8 cellular contexts compared by ENCODE assay signal in the genomic region with DNA sequence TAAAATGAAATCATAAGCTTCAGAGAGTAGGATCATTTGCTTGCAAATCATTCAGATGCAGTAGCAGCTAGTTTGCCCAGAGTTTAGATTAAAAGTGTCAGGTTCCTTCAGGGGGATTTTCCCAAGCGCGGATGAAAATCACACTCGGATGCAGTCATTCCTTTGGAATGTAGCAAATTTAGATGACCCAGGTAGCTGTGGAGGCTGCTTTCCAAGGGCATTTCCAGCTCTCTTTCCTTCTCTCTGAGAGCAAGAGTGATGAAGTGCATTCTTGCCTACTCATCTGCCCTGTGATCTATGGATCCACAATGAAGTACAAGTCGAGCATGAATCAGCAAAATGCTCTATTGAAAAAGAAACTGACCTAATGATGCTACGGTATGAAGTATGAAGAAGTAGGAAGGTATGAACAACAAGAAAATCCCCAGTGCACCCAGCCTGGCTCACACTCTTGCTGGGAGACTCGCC.
DNase-seq lines count a peak whose midpoint lies in the region; ATAC-seq and TF ChIP-seq lines count a peak whose summit lies in the region.

No MANE protein-coding gene starts in this region.

- H3K4me3 ChIP-seq in H7 (ENCODE audit: insufficient read depth, low read depth, low read length) (no peak overlapping the region), fibroblast of villous mesenchyme (ENCODE audit: low read depth, low read length) (no peak overlapping the region), skeletal muscle cell (ENCODE audit: low read depth, low read length) (no peak overlapping the region), spleen (no peak overlapping the region)

- no peaks in the 10 kb centered on the region for H3K36me3 ChIP-seq in H7 (replicated peaks; ENCODE audit: control insufficient read depth, insufficient read depth, low read length)
- H3K36me3 ChIP-seq in spleen, result no peaks in the 10 kb centered on the region

- DNase-seq in H7, result peak; percentile 33
- peak; percentile 50 for DNase-seq in SW480 (ENCODE audit: low spot score)
- peak; percentile 64 for DNase-seq in fibroblast of villous mesenchyme (ENCODE audit: low read depth)
- peak; percentile 89 for DNase-seq in skeletal muscle cell (ENCODE audit: low read depth)
- DNase-seq in spleen, result no peak
- DNase-seq in HuH-7.5 (ENCODE audit: low spot score), result no peak
- DNase-seq in GOT3 (lab: John Stamatoyannopoulos, UW), result no peak

- H3K27me3 ChIP-seq in H7 (ENCODE audit: control insufficient read depth, insufficient read depth, low read length) (no peaks in the 10 kb centered on the region), spleen (replicated peaks in 1 of 7) (no peaks in the 10 kb centered on the region)

- H3K27ac ChIP-seq in spleen, result peak overlapping the region in 4 of 8 donors; percentile 4 to 41 (median 24)

- H3K4me1 ChIP-seq in spleen, result peaks cover 0 to 6% (median 0%) of the 10 kb centered on the region in 6 donors

- no peaks in the 10 kb centered on the region for H3K9me3 ChIP-seq in spleen

- ATAC-seq in HG02938 (IDR thresholded peaks at IDR 0.05; ENCODE audit: unreplicated experiment), result no peak

- 60 to 73% (median 66%) methylated on average over 6 of the region's 6 CpGs for WGBS in spleen, 5 donors

- TF ChIP-seq CTCF in fibroblast of villous mesenchyme (IDR thresholded peaks at IDR 0.05; ENCODE audit: insufficient read depth, low read depth, low read length) (no peak), spleen (IDR thresholded peaks at IDR 0.05 in 8 of 11, conservative IDR thresholded peaks at IDR 0.05 in 3 of 11) (no peak)

- no peak for TF ChIP-seq POLR2A in spleen (IDR thresholded peaks at IDR 0.05)

- intact Hi-C loops in spleen (cut with DNase I; ENCODE audit: low total_unique reads), result no loop called here

Comparison
In these comparisons a context has a peak if more than half of its experiments do, and no peak if none do; other contexts are left out.
1. DNase-seq: peak in H7 (single experiment), SW480 (single experiment), fibroblast of villous mesenchyme (single experiment) and skeletal muscle cell (single experiment); none in spleen (single experiment), HuH-7.5 (single experiment) and GOT3 (single experiment).